Comparison of ENCODE assay signal across 8 cellular contexts in genomic region chr19:13162749-13163608, GRCh38. TPM values are rescaled to one million over a fixed set of nuclear protein-coding genes. Genes with fewer than 3 reads are reported as not detected.
DNase-seq lines count a peak whose midpoint lies in the region; ATAC-seq and TF ChIP-seq lines count a peak whose summit lies in the region.

No MANE protein-coding gene starts in this region.

- TF ChIP-seq CTCF in colonic mucosa (IDR thresholded peaks at IDR 0.05) = no peak

- H3K4me3 ChIP-seq in colonic mucosa = peak overlapping the region; percentile 27

- H3K36me3 ChIP-seq in colonic mucosa = no peaks in the 10 kb centered on the region

- H3K27me3 ChIP-seq in colonic mucosa = no peaks in the 10 kb centered on the region

- peak overlapping the region; percentile 72 to 90 for H3K9ac ChIP-seq in colonic mucosa (ENCODE audit: low read depth in 2 of 2, low read length in 2 of 2)

- DNase-seq in G401 (ENCODE audit: low spot score) = peak; percentile 92
- DNase-seq in NCI-H510A treated with DMSO at 0.1 percent for 48 hours (lab: John Stamatoyannopoulos, UW) = peak; percentile 96
- peak; percentile 95 for DNase-seq in activated CD4-positive, alpha-beta T cell treated with anti-CD3 and anti-CD28 coated beads for 48 hours
- DNase-seq in colonic mucosa = peak; percentile 99
- peak; percentile 98 for DNase-seq in left kidney (ENCODE audit: low read depth, low spot score)
- peak; percentile 78 to 84 for DNase-seq in stimulated activated CD4-positive, alpha-beta T cell treated with anti-CD3 and anti-CD28 coated beads, Interleukin-1b, Interleukin-23, amount 100 ng/mL, for 4 hours (ENCODE audit: low read depth in 2 of 2)

- H3K4me1 ChIP-seq in colonic mucosa = peaks cover 20% of the 10 kb centered on the region

- H3K27ac ChIP-seq in colonic mucosa = peak overlapping the region; percentile 99

- intact Hi-C loops in colonic mucosa (cut with DNase I) = no loop called here

- H3K9me3 ChIP-seq in colonic mucosa = no peaks in the 10 kb centered on the region

- ATAC-seq in HG03045 (IDR thresholded peaks at IDR 0.05; ENCODE audit: unreplicated experiment) (peak; percentile 51), HG03565 (IDR thresholded peaks at IDR 0.05; ENCODE audit: unreplicated experiment) (no peak)

- in situ Hi-C loops in G401 (cut with HindIII; ENCODE audit: low sequenced_read_pairs) = no loop called here

RNA-seq across cellular contexts. Expression of gene IER2, which starts 12.8 kb away (rescaled TPM):
- total RNA-seq in G401 (2014; rRNA removed; shearing (Covaris generic)) = 33.3 and 40.5 TPM in 2 replicates
- 100 to 1,000 TPM in 1 of 2 donors, 10 to 100 TPM in 1; 83.4 to 116 TPM for total RNA-seq in colonic mucosa

RNA-seq across cellular contexts. Expression of gene STX10, which starts 12.8 kb away (rescaled TPM):
- 93.4 and 112 TPM in 2 replicates for total RNA-seq in G401 (2014; rRNA removed; shearing (Covaris generic))
- 10 to 100 TPM; 51.0 to 78.2 TPM for total RNA-seq in colonic mucosa

RNA-seq across cellular contexts. Expression of gene NACC1, which starts 44.9 kb away (rescaled TPM):
- 53.4 and 60.5 TPM in 2 replicates for total RNA-seq in G401 (2014; rRNA removed; shearing (Covaris generic))
- total RNA-seq in colonic mucosa = 100 to 1,000 TPM in 1 of 2 donors, 10 to 100 TPM in 1; 56.7 to 119 TPM

RNA-seq across cellular contexts. Expression of gene TRMT1, which starts 46.4 kb away (rescaled TPM):
- total RNA-seq in G401 (2014; rRNA removed; shearing (Covaris generic)) = 86.8 and 87.0 TPM in 2 replicates
- total RNA-seq in colonic mucosa = 10 to 100 TPM; 17.5 to 40.1 TPM
